30 cellular contexts compared by ENCODE assay signal in genomic region chr12:109651596-109651995, GRCh38.
"Had no signal": no experiment of that assay in that cellular context is flagged by ENCODE, and none has a peak within 500 bp of the region (broad histone marks: within the 10 kb centered on the region; RNA-seq: fewer than 3 reads in every experiment).

No MANE protein-coding gene starts in this region.

- H3K27ac ChIP-seq: KMS-11 had no signal

- H3K9ac ChIP-seq: KMS-11 had no signal

- DNase-seq: Karpas-422, Kasumi-1, MG63, MM.1S, MV-4-11, NCI-H1048, NCI-H1092, NCI-H1092 treated with DMSO at 0.1 percent for 48 hours, NCI-H1105, NCI-H1105 treated with DMSO at 0.1 percent for 48 hours, NCI-H1417 treated with DMSO at 0.1 percent for 48 hours, NCI-H146, NCI-H1694, NCI-H1694 treated with DMSO at 0.1 percent for 48 hours, NCI-H187, NCI-H187 treated with DMSO at 0.1 percent for 48 hours, NCI-H1930, NCI-H2029, NCI-H2029 treated with DMSO at 0.1 percent for 48 hours, NCI-H2081, NCI-H2081 treated with DMSO at 0.1 percent for 48 hours, NCI-H2227 treated with DMSO at 0.1 percent for 48 hours, NCI-H226, NCI-H446, NCI-H446 treated with DMSO at 0.1 percent for 48 hours, NCI-H510A, NCI-H510A treated with DMSO at 0.1 percent for 48 hours, NCI-H524, NCI-H524 treated with DMSO at 0.1 percent for 48 hours had no signal

- H3K4me2 ChIP-seq: KMS-11 had no signal

- H3K27me3 ChIP-seq: MG63 had no signal

- H3K36me3 ChIP-seq: MG63 had no signal

- H3K4me3 ChIP-seq: MG63 had no signal

- H3K9me3 ChIP-seq: MG63 had no signal
